ENCODE assay signal across 10 cellular contexts in genomic region chr19:28727133-28727834, GRCh38.
DNase-seq lines count a peak whose midpoint lies in the region; ATAC-seq and TF ChIP-seq lines count a peak whose summit lies in the region.
"Had no signal": no experiment of that assay in that cellular context is flagged by ENCODE, and none has a peak within 500 bp of the region (broad histone marks: within the 10 kb centered on the region; RNA-seq: fewer than 3 reads in every experiment).

No MANE protein-coding gene starts in this region.

- H3K9me3 ChIP-seq in GM23248 (ENCODE audit: low read depth) (no peaks in the 10 kb centered on the region), iPS-20b (ENCODE audit: insufficient read depth, low read depth, low read length) (no peaks in the 10 kb centered on the region)
- H3K9me3 ChIP-seq: ovary had no signal

- no peak overlapping the region for H3K27ac ChIP-seq in 22Rv1
- no peak overlapping the region for H3K27ac ChIP-seq in GM23248
- H3K27ac ChIP-seq in iPS-20b (ENCODE audit: low read length) = no peak overlapping the region
- H3K27ac ChIP-seq: ovary, SK-N-MC had no signal

- H3K9ac ChIP-seq in GM23248 (no peak overlapping the region), iPS-20b (ENCODE audit: low read depth, low read length) (peak overlapping the region; percentile 77)

- no peak for ATAC-seq in GM21381 (IDR thresholded peaks at IDR 0.05; ENCODE audit: unreplicated experiment)
- ATAC-seq in HG03135 (IDR thresholded peaks at IDR 0.05; ENCODE audit: unreplicated experiment) = no peak
- no peak for ATAC-seq in HG02973 (IDR thresholded peaks at IDR 0.05; ENCODE audit: unreplicated experiment)

- H3K36me3 ChIP-seq in GM23248 (ENCODE audit: low read depth) (no peaks in the 10 kb centered on the region), iPS-20b (ENCODE audit: insufficient read depth, low read depth, low read length) (0 out of 2 replicates have a peak, but pooled peaks cover 9% of the 10 kb centered on the region)
- H3K36me3 ChIP-seq: ovary had no signal

- peak; percentile 32 for DNase-seq in GM23248
- DNase-seq in activated naive CD4-positive, alpha-beta T cell treated with Interleukin-2 at 50 U/mL for 16 hours = peak; percentile 52
- DNase-seq in NCI-H524 (lab: John Stamatoyannopoulos, UW) = no peak

- 0 out of 2 replicates have a peak overlapping the region, but pooled peaks have one; percentile 33 for H2AFZ ChIP-seq in GM23248

- H3K4me2 ChIP-seq in GM23248 (ENCODE audit: unreplicated experiment) = no peak overlapping the region

- WGBS in GM23248 (ENCODE audit: low coverage in 1 of 2, low lambda C conversion rate in 2 of 2, missing lambda C conversion rate in 2 of 2), 2 experiments = 7 to 8% methylated on average over 36 to 57 of the region's 69 CpGs

- H3K9me2 ChIP-seq in GM23248 (ENCODE audit: insufficient read depth) = no peaks in the 10 kb centered on the region

- H4K20me1 ChIP-seq in GM23248 (ENCODE audit: insufficient read depth) = no peaks in the 10 kb centered on the region

- in situ Hi-C loops in GM23248 (cut with MboI) = loop anchor here (25.0 kb wide), 2 partner anchors 260 to 535 kb away; no protein-coding TSS in a partner anchor

- no peaks in the 10 kb centered on the region for H3F3A ChIP-seq in GM23248 (ENCODE audit: insufficient read depth)

- no peaks in the 10 kb centered on the region for H3K4me1 ChIP-seq in GM23248 (ENCODE audit: insufficient read depth)
- no peaks in the 10 kb centered on the region for H3K4me1 ChIP-seq in iPS-20b (ENCODE audit: insufficient read depth, low read length)

- no peaks in the 10 kb centered on the region for H3K79me2 ChIP-seq in GM23248 (ENCODE audit: insufficient read depth)

- H3K27me3 ChIP-seq in GM23248 (replicated peaks; ENCODE audit: insufficient read depth) (peaks cover 44% of the 10 kb centered on the region), iPS-20b (ENCODE audit: insufficient read depth, low read length) (peaks cover 7% of the 10 kb centered on the region; the same call in 1 of the 2 replicates)
- H3K27me3 ChIP-seq: ovary had no signal

- peak; percentile 93 for TF ChIP-seq CTCF in 22Rv1 (IDR thresholded peaks at IDR 0.05)

- H3K4me3 ChIP-seq in GM23248 = 0 out of 2 replicates have a peak overlapping the region, but pooled peaks have one; percentile 21
- H3K4me3 ChIP-seq in iPS-20b (ENCODE audit: low read length) = peak overlapping the region; percentile 75
- H3K4me3 ChIP-seq: ovary, SK-N-MC had no signal

Comparison
In these comparisons a context has a peak if more than half of its experiments do, and no peak if none do; other contexts are left out.
1. DNase-seq: peak in GM23248 (single experiment) and activated naive CD4-positive, alpha-beta T cell treated with Interleukin-2 at 50 U/mL for 16 hours (single experiment); none in NCI-H524 (0 of 2).